ENCODE assay signal across 8 cellular contexts in genomic region chr2:126776701-126777619, GRCh38.
A peak's percentile ranks its signal among the peaks of the same experiment; 100 is the strongest.
DNase-seq lines count a peak whose midpoint lies in the region; ATAC-seq lines count a peak whose summit lies in the region.

No MANE protein-coding gene starts in this region.

- ATAC-seq in HG02870 (IDR thresholded peaks at IDR 0.05; ENCODE audit: unreplicated experiment), result peak; percentile 82

- peak; percentile 62 to 76 for DNase-seq in NCI-H524 (lab: John Stamatoyannopoulos, UW)
- no peak for DNase-seq in NCI-H524 treated with DMSO at 0.1 percent for 48 hours (lab: John Stamatoyannopoulos, UW)
- DNase-seq in NCI-H2029 treated with DMSO at 0.1 percent for 48 hours (lab: John Stamatoyannopoulos, UW), result peak; percentile 15
- peak; percentile 43 for DNase-seq in activated CD4-positive, CD25-positive, alpha-beta regulatory T cell treated with anti-CD3 and anti-CD28 coated beads, Interleukin-2, amount 50 U/mL, for 16 hours (ENCODE audit: low read depth, low spot score)
- DNase-seq in central memory CD4-positive, alpha-beta T cell, result peak; percentile 69
- DNase-seq in islet precursor cell, result peak; percentile 87
- DNase-seq in stimulated activated CD4-positive, alpha-beta T cell treated with anti-CD3 and anti-CD28 coated beads, Interleukin-12 subunit alpha, Interleukin-12 subunit beta, amount 100 ng/mL, for 24 hours (ENCODE audit: low read depth in 2 of 2), result peak; percentile 56 to 74
